ENCODE assay signal across 12 cellular contexts in genomic region chr5:157520911-157521703, GRCh38. TPM values are rescaled to one million over a fixed set of nuclear protein-coding genes. Genes with fewer than 3 reads are reported as not detected.
DNase-seq lines count a peak whose midpoint lies in the region; ATAC-seq and TF ChIP-seq lines count a peak whose summit lies in the region.
"Had no signal": no experiment of that assay in that cellular context is flagged by ENCODE, and none has a peak within 500 bp of the region (broad histone marks: within the 10 kb centered on the region; RNA-seq: fewer than 3 reads in every experiment).

No MANE protein-coding gene starts in this region.

- no peak overlapping the region for H4K5ac ChIP-seq in mesendoderm (ENCODE audit: low read length)

- no peak overlapping the region for H3K4me2 ChIP-seq in mesendoderm (ENCODE audit: low read length)
- H3K4me2 ChIP-seq: BLaER1 had no signal

- H3K4me3 ChIP-seq in AG10803 (ENCODE audit: low read length) (no peak overlapping the region), mesendoderm (ENCODE audit: low read length) (no peak overlapping the region)
- H3K4me3 ChIP-seq: BLaER1, SJCRH30 had no signal

- no peak overlapping the region for H3K4ac ChIP-seq in mesendoderm (ENCODE audit: low read depth, low read length)

- no peak overlapping the region for H3K23ac ChIP-seq in mesendoderm (ENCODE audit: low read length)

- no CpG with 5 or more reads among the region's 9 CpGs for WGBS in mesendoderm (ENCODE audit: extremely low coverage, insufficient coverage, low lambda C conversion rate)

- H3K36me3 ChIP-seq in mesendoderm (ENCODE audit: control insufficient read depth, insufficient read depth, low read length), result peaks cover 29% of the 10 kb centered on the region

- ATAC-seq in esophagus mucosa, result peak; percentile 51
- ATAC-seq in HG02870 (IDR thresholded peaks at IDR 0.05; ENCODE audit: unreplicated experiment), result no peak
- ATAC-seq in GM21528 (IDR thresholded peaks at IDR 0.05; ENCODE audit: low FRiP score, unreplicated experiment), result no peak
- ATAC-seq in GM21423 (IDR thresholded peaks at IDR 0.05; ENCODE audit: unreplicated experiment), result no peak

- H4K8ac ChIP-seq in mesendoderm (ENCODE audit: low read depth, low read length), result no peak overlapping the region

- no peak overlapping the region for H3K18ac ChIP-seq in mesendoderm (ENCODE audit: low read length)

- DNase-seq in AG10803 (ENCODE audit: low read depth) (peak; percentile 58), MV-4-11 (lab: John Stamatoyannopoulos, UW) (peak; percentile 25), mesendoderm (peak; percentile 62), NCI-H345 (lab: John Stamatoyannopoulos, UW) (no peak)
- DNase-seq: kidney glomerular epithelial cell, NCI-H2081 treated with DMSO at 0.1 percent for 48 hours, SJCRH30 had no signal

- H2BK15ac ChIP-seq in mesendoderm (replicated peaks; ENCODE audit: low read depth), result no peak overlapping the region

- H2BK5ac ChIP-seq in mesendoderm (ENCODE audit: low read length), result no peak overlapping the region

- no peak for TF ChIP-seq CTCF in AG10803 (conservative IDR thresholded peaks at IDR 0.05; ENCODE audit: low read length)

- H3K27ac ChIP-seq in mesendoderm (ENCODE audit: low read depth, low read length), result no peak overlapping the region
- H3K27ac ChIP-seq: BLaER1, SJCRH30 had no signal

- no peaks in the 10 kb centered on the region for H3K27me3 ChIP-seq in mesendoderm (ENCODE audit: insufficient read depth, low read length, poor library complexity)
- H3K27me3 ChIP-seq: BLaER1, SJCRH30 had no signal

- no peak overlapping the region for H3K56ac ChIP-seq in mesendoderm (ENCODE audit: low read length)

- H2BK120ac ChIP-seq in mesendoderm (ENCODE audit: low read depth, low read length), result no peak overlapping the region

- H2AK5ac ChIP-seq in mesendoderm (ENCODE audit: low read length), result no peak overlapping the region

- H3K9ac ChIP-seq in mesendoderm (ENCODE audit: low read length), result no peak overlapping the region
- H3K9ac ChIP-seq: BLaER1 had no signal

- peaks cover 40% of the 10 kb centered on the region for H3K79me2 ChIP-seq in mesendoderm (ENCODE audit: control insufficient read depth, insufficient read depth, low read length)

- H3K79me1 ChIP-seq in mesendoderm (ENCODE audit: low read length), result peaks cover 55% of the 10 kb centered on the region

- peaks cover 4% of the 10 kb centered on the region for H3K4me1 ChIP-seq in mesendoderm (ENCODE audit: control insufficient read depth, low read depth, low read length)
- H3K4me1 ChIP-seq: BLaER1 had no signal

RNA-seq across cellular contexts. Expression of gene ADAM19, which starts 54.5 kb away (rescaled TPM):
- 2.2 TPM for total RNA-seq in esophagus mucosa
- polyA plus RNA-seq in mesendoderm (2013, experiment 1 of 2), result 126 TPM
- 123 TPM for polyA plus RNA-seq in mesendoderm (2013, experiment 2 of 2)
